ENCODE assay signal across 28 cellular contexts in genomic region chr12:74393265-74393664, GRCh38.
"Had no signal": no experiment of that assay in that cellular context is flagged by ENCODE, and none has a peak within 500 bp of the region (broad histone marks: within the 10 kb centered on the region; RNA-seq: fewer than 3 reads in every experiment).

No MANE protein-coding gene starts in this region.

- H3K9me3 Mint-ChIP-seq: activated naive CD4-positive, alpha-beta T cell treated with anti-CD3 and anti-CD28 coated beads, Interleukin-2, amount 50 U/mL, for 24 hours; central memory CD8-positive, alpha-beta T cell; stimulated activated effector memory CD8-positive, alpha-beta T cell treated with anti-CD3 and anti-CD28 coated beads, Interleukin-12 subunit alpha, Interleukin-12 subunit beta, amount 100 ng/mL, for 72 hours; stimulated activated naive CD8-positive, alpha-beta T cell treated with anti-CD3 and anti-CD28 coated beads, Interleukin-15, amount 100 ng/mL, for 72 hours had no signal

- H3K4me3 Mint-ChIP-seq: activated naive CD4-positive, alpha-beta T cell treated with anti-CD3 and anti-CD28 coated beads, Interleukin-2, amount 50 U/mL, for 24 hours; central memory CD8-positive, alpha-beta T cell; neural crest cell; stimulated activated effector memory CD8-positive, alpha-beta T cell treated with anti-CD3 and anti-CD28 coated beads, Interleukin-12 subunit alpha, Interleukin-12 subunit beta, amount 100 ng/mL, for 72 hours; stimulated activated naive CD8-positive, alpha-beta T cell treated with anti-CD3 and anti-CD28 coated beads, Interleukin-15, amount 100 ng/mL, for 72 hours had no signal

- ATAC-seq: activated CD4-positive, CD25-positive, alpha-beta regulatory T cell treated with anti-CD3 and anti-CD28 coated beads, Interleukin-2, amount 50 U/mL, for 24 hours; gastroesophageal sphincter; left cardiac atrium; mucosa of descending colon; sciatic nerve; stimulated activated effector memory CD8-positive, alpha-beta T cell treated with anti-CD3 and anti-CD28 coated beads, Interleukin-12 subunit alpha, Interleukin-12 subunit beta, amount 100 ng/mL, for 72 hours; stimulated activated naive CD8-positive, alpha-beta T cell treated with anti-CD3 and anti-CD28 coated beads, Interleukin-15, amount 100 ng/mL, for 72 hours had no signal

- H3K27me3 Mint-ChIP-seq: central memory CD8-positive, alpha-beta T cell; stimulated activated naive CD8-positive, alpha-beta T cell treated with anti-CD3 and anti-CD28 coated beads, Interleukin-15, amount 100 ng/mL, for 72 hours had no signal

- H3K27me3 ChIP-seq: brain microvascular endothelial cell, esophagus squamous epithelium, gastroesophageal sphincter, tibial artery had no signal

- H3K4me1 Mint-ChIP-seq: activated naive CD4-positive, alpha-beta T cell treated with anti-CD3 and anti-CD28 coated beads, Interleukin-2, amount 50 U/mL, for 24 hours; central memory CD8-positive, alpha-beta T cell; neural crest cell; stimulated activated effector memory CD8-positive, alpha-beta T cell treated with anti-CD3 and anti-CD28 coated beads, Interleukin-12 subunit alpha, Interleukin-12 subunit beta, amount 100 ng/mL, for 72 hours; stimulated activated naive CD8-positive, alpha-beta T cell treated with anti-CD3 and anti-CD28 coated beads, Interleukin-15, amount 100 ng/mL, for 72 hours had no signal

- DNase-seq: activated CD4-positive, alpha-beta T cell treated with anti-CD3 and anti-CD28 coated beads, Interleukin-2, amount 50 U/mL, for 1 hour; activated gamma-delta T cell treated with Interleukin-2 at 50 U/mL for 16 hours; activated T-cell treated with anti-CD3 and anti-CD28 coated beads, Interleukin-2, amount 50 U/mL, for 1 hour; aorta; brain microvascular endothelial cell; effector memory CD4-positive, alpha-beta T cell; esophagus squamous epithelium; head of caudate nucleus; hypothalamus; left cardiac atrium; mesendoderm; mucosa of descending colon; occipital lobe; small intestine; stimulated activated CD4-positive, alpha-beta T cell treated with anti-CD3 and anti-CD28 coated beads, Interleukin-2, amount 100 ng/mL, for 24 hours; stimulated activated naive CD8-positive, alpha-beta T cell treated with anti-CD3 and anti-CD28 coated beads, Interleukin-15, amount 100 ng/mL, for 72 hours; T-helper 2 cell; tibial artery had no signal

- FAIRE-seq: colon, endothelial cell of umbilical vein, islet of Langerhans, small intestine had no signal

- H3K36me3 ChIP-seq: brain microvascular endothelial cell, esophagus squamous epithelium, gastroesophageal sphincter, tibial artery had no signal

- H3K9me3 ChIP-seq: mucosa of descending colon had no signal

- H3K4me1 ChIP-seq: esophagus squamous epithelium, gastroesophageal sphincter, tibial artery had no signal

- H3K4me3 ChIP-seq: esophagus squamous epithelium, gastroesophageal sphincter, mucosa of descending colon, tibial artery had no signal

- H3K27ac ChIP-seq: brain microvascular endothelial cell, esophagus squamous epithelium, gastroesophageal sphincter, tibial artery had no signal

- H3K27ac Mint-ChIP-seq: activated naive CD4-positive, alpha-beta T cell treated with anti-CD3 and anti-CD28 coated beads, Interleukin-2, amount 50 U/mL, for 24 hours; stimulated activated effector memory CD8-positive, alpha-beta T cell treated with anti-CD3 and anti-CD28 coated beads, Interleukin-12 subunit alpha, Interleukin-12 subunit beta, amount 100 ng/mL, for 72 hours; stimulated activated naive CD8-positive, alpha-beta T cell treated with anti-CD3 and anti-CD28 coated beads, Interleukin-15, amount 100 ng/mL, for 72 hours had no signal

- H3K36me3 Mint-ChIP-seq: activated naive CD4-positive, alpha-beta T cell treated with anti-CD3 and anti-CD28 coated beads, Interleukin-2, amount 50 U/mL, for 24 hours; stimulated activated effector memory CD8-positive, alpha-beta T cell treated with anti-CD3 and anti-CD28 coated beads, Interleukin-12 subunit alpha, Interleukin-12 subunit beta, amount 100 ng/mL, for 72 hours had no signal
